ENCODE assay signal across 8 cellular contexts in the genomic region with DNA sequence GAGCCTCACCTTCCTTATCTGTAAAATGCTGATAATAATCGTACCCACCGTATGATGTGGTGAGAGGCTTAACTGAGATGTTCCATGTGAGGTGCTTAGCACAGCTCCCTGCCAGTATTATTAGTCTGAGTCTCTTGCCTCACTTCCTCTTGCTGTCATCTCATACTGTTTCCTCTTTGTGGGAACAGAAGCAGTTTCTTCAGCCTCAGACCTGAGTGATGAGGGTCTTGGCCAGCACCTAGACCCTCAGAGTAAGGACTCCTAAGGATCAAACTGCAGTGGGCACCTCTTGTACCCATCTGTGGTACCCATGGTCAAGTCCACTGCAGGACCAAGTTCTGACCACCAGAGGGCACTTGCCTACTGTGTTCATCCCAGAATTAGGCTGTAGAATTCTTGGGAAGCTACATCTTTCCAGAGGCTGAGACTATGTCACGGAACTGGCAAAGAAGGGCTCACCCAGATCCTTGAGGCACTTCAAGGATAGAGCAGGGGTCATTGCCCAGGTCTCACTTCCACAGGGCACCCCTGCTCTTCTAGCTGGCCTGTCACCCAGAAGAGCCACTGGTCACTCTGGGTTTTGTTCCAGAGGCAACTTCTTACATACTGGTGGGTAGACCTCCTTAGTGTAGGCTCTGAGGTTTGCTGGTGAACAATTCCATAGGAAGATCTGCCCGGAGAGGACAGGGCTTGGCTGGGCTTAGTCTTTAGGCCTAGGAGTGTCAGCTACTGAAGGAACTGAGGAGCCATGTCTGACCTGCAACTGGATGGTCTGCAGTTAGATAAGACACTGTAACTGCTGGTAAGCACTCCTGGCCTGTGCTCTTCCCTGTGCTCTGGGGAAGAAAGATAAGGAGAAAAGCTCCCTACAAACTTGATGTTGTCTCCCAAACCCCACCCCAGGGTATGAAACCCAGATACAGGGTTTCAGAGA.
DNase-seq lines count a peak whose midpoint lies in the region; ATAC-seq and TF ChIP-seq lines count a peak whose summit lies in the region.

No MANE protein-coding gene starts in this region.

- no peak for ATAC-seq in HG02870 (IDR thresholded peaks at IDR 0.05; ENCODE audit: unreplicated experiment)

- H3K27ac ChIP-seq in VCaP: no peak overlapping the region

- peak; percentile 77 for DNase-seq in NCI-H2227 (lab: John Stamatoyannopoulos, UW; ENCODE audit: unreplicated experiment)
- DNase-seq in NCI-H2227 treated with DMSO at 0.1 percent for 48 hours (lab: John Stamatoyannopoulos, UW): no peak
- peak; percentile 52 for DNase-seq in NCI-H2029 (lab: John Stamatoyannopoulos, UW)
- peak; percentile 73 for DNase-seq in cerebellar cortex (ENCODE audit: low spot score)
- DNase-seq in kidney glomerular epithelial cell (lab: John Stamatoyannopoulos, UW): peak; percentile 50
- peak; percentile 51 to 52 for DNase-seq in stimulated activated CD4-positive, alpha-beta T cell treated with anti-CD3 and anti-CD28 coated beads, Interleukin-2, amount 100 ng/mL, for 48 hours

- peak; percentile 97 for TF ChIP-seq CTCF in VCaP (conservative IDR thresholded peaks at IDR 0.05)
